14 cellular contexts compared by ENCODE assay signal in the genomic region with DNA sequence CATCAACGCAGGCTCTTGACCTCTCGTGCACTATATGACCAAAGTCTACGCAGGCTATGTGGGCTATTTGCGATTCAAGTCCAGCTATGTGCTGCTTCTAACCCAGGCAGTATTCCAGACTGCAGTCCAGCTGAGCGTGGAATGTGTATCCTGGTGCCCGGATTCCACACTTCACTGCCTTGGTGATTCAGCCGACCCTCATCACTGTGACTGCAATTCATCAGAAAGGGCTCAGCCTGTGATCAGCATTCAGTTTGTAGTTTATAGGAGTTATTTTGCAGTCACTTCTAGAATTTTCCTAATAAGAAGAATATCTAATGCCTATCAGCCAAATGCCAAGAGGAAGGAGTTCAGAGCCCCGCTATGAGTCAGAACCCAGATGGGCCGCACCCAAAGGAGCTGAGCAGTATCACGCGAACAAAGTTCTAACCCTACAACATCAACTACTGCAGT.
DNase-seq lines count a peak whose midpoint lies in the region; ATAC-seq and TF ChIP-seq lines count a peak whose summit lies in the region.
"Had no signal": no experiment of that assay in that cellular context is flagged by ENCODE, and none has a peak within 500 bp of the region (broad histone marks: within the 10 kb centered on the region; RNA-seq: fewer than 3 reads in every experiment).

No MANE protein-coding gene starts in this region.

- no peaks in the 10 kb centered on the region for H3K9me3 ChIP-seq in prostate gland

- H3K4me1 ChIP-seq in prostate gland (replicated peaks), result no peaks in the 10 kb centered on the region

- H3K36me3 ChIP-seq in prostate gland, result no peaks in the 10 kb centered on the region

- DNase-seq in ACHN (peak; percentile 99), HT1080 (ENCODE audit: low read depth) (peak; percentile 41), brain pericyte (ENCODE audit: low read depth, low spot score) (peak; percentile 55), left colon (no peak), prostate gland (ENCODE audit: low spot score) (no peak), NCI-H1417 treated with DMSO at 0.1 percent for 48 hours (lab: John Stamatoyannopoulos, UW) (no peak)
- DNase-seq: activated CD4-positive, alpha-beta T cell treated with anti-CD3 and anti-CD28 coated beads for 4 hours; activated effector memory CD4-positive, alpha-beta T cell treated with Interleukin-2 at 50 U/mL for 16 hours; NCI-H1048; stimulated activated CD4-positive, alpha-beta T cell treated with anti-CD3 and anti-CD28 coated beads, Interleukin-15, amount 100 ng/mL, for 24 hours had no signal

- TF ChIP-seq POLR2A in prostate gland (IDR thresholded peaks at IDR 0.05), result no peak

- no peak overlapping the region for H3K27ac ChIP-seq in prostate gland

- H3K27me3 ChIP-seq in prostate gland (replicated peaks; ENCODE audit: insufficient read depth), result no peaks in the 10 kb centered on the region

- intact Hi-C loops in left colon (cut with DNase I, micrococcal nuclease), result no loop called here
- intact Hi-C loops in prostate gland (cut with DNase I), result no loop called here

- 92% methylated on average over 11 of the region's 11 CpGs for WGBS in prostate gland

- H3K4me3 ChIP-seq in prostate gland, result no peak overlapping the region
- H3K4me3 ChIP-seq: dorsolateral prefrontal cortex had no signal

- ATAC-seq in left colon, result peak; percentile 49
- ATAC-seq in GM19351 (IDR thresholded peaks at IDR 0.05; ENCODE audit: unreplicated experiment), result no peak
- ATAC-seq in GM21576 (IDR thresholded peaks at IDR 0.05; ENCODE audit: unreplicated experiment), result no peak
- ATAC-seq: stimulated activated memory B cell treated with anti-CD40 and anti-IgM and Interleukin-4, amounts not matched to agents 10 μg/mL and 1 μg/mL and 100 μg/mL, for 72 hours had no signal

- TF ChIP-seq CTCF in prostate gland (IDR thresholded peaks at IDR 0.05), result no peak

- in situ Hi-C loops in ACHN (cut with HindIII; ENCODE audit: low pct_ligation_motif_present, low pct_unique_long_range_greater_than_20kb, low sequenced_read_pairs), result no loop called here

Comparison
In these comparisons a context has a peak if more than half of its experiments do, and no peak if none do; other contexts are left out.
1. DNase-seq: peak in ACHN (single experiment), HT1080 (single experiment) and brain pericyte (single experiment); none in left colon (0 of 2), prostate gland (single experiment) and NCI-H1417 treated with DMSO at 0.1 percent for 48 hours (single experiment).